Comparison of ENCODE assay signal across 8 cellular contexts in genomic region chr9:113592806-113593575, GRCh38.
DNase-seq lines count a peak whose midpoint lies in the region; ATAC-seq and TF ChIP-seq lines count a peak whose summit lies in the region.

No MANE protein-coding gene starts in this region.

- H3K36me3 ChIP-seq in esophagus squamous epithelium = peaks cover 11 to 29% (median 12%) of the 10 kb centered on the region in 3 donors
- peaks cover 25% of the 10 kb centered on the region for H3K36me3 ChIP-seq in skeletal muscle satellite cell (ENCODE audit: insufficient read depth, low read length)

- H3K27me3 Mint-ChIP-seq in T-cell = no peaks in the 10 kb centered on the region

- no peaks in the 10 kb centered on the region for H3K9me3 Mint-ChIP-seq in T-cell

- 70 to 71% methylated on average over 8 of the region's 8 CpGs for WGBS in esophagus squamous epithelium, 2 donors

- peak overlapping the region; percentile 61 for H3K9ac ChIP-seq in skeletal muscle satellite cell (ENCODE audit: low read depth, low read length)

- peak overlapping the region; percentile 19 to 39 for H3K27ac Mint-ChIP-seq in T-cell

- no peaks in the 10 kb centered on the region for H3K27me3 ChIP-seq in esophagus squamous epithelium
- no peaks in the 10 kb centered on the region for H3K27me3 ChIP-seq in skeletal muscle satellite cell (ENCODE audit: control insufficient read depth, insufficient read depth, low read length)

- ATAC-seq in GM21423 (IDR thresholded peaks at IDR 0.05; ENCODE audit: unreplicated experiment) = peak; percentile 12
- ATAC-seq in T-cell (replicated peaks in 1 of 4) = no peak
- ATAC-seq in HG03457 (IDR thresholded peaks at IDR 0.05; ENCODE audit: unreplicated experiment) = no peak

- no peak overlapping the region for H3K4me3 Mint-ChIP-seq in T-cell

- CTCF ChIA-PET in T-cell (lab: Charles Lee) = interaction anchor here in 1 of 2 donors (0.6 to 1.1 kb wide), 2 partner anchors 147 to 320 kb away, joined by 5 to 6 read pairs; no protein-coding TSS in a partner anchor

- H3K4me1 Mint-ChIP-seq in T-cell = peaks cover 16 to 30% (median 18%) of the 10 kb centered on the region in 3 donors

- H3K4me3 ChIP-seq in esophagus squamous epithelium (no peak overlapping the region), skeletal muscle satellite cell (ENCODE audit: low read length) (peak overlapping the region; percentile 50)

- peak overlapping the region; percentile 39 to 88 (median 67) for H3K27ac ChIP-seq in esophagus squamous epithelium

- H3K36me3 Mint-ChIP-seq in T-cell = peaks cover 33% of the 10 kb centered on the region

- H3K4me1 ChIP-seq in esophagus squamous epithelium (peaks cover 16 to 77% (median 54%) of the 10 kb centered on the region in 3 donors), skeletal muscle satellite cell (ENCODE audit: control insufficient read depth, insufficient read depth, low read length) (peaks cover 37% of the 10 kb centered on the region)

- TF ChIP-seq CTCF in esophagus squamous epithelium (IDR thresholded peaks at IDR 0.05) = no peak

- peak overlapping the region; percentile 87 for H3K4me2 ChIP-seq in skeletal muscle satellite cell (ENCODE audit: low read length)

- H3K9me3 ChIP-seq in esophagus squamous epithelium = no peaks in the 10 kb centered on the region
- H3K9me3 ChIP-seq in skeletal muscle satellite cell (replicated peaks; ENCODE audit: low read length) = no peaks in the 10 kb centered on the region

- intact Hi-C loops in esophagus squamous epithelium (cut with DNase I) = loop anchor here (2.0 to 5.0 kb wide), 2 partner anchors 64 to 146 kb away; no protein-coding TSS in a partner anchor

- POLR2A ChIA-PET in T-cell (lab: Charles Lee) = no interaction called here

- DNase-seq in T-cell (no peak), esophagus squamous epithelium (lab: John Stamatoyannopoulos, UW) (no peak), HK-2 (ENCODE audit: unreplicated experiment) (no peak), SK-N-DZ (ENCODE audit: low spot score) (no peak), NAMALWA (ENCODE audit: low spot score) (no peak)

- TF ChIP-seq POLR2A in esophagus squamous epithelium (IDR thresholded peaks at IDR 0.05) = no peak
